ENCODE assay signal across 9 cellular contexts in the genomic region with DNA sequence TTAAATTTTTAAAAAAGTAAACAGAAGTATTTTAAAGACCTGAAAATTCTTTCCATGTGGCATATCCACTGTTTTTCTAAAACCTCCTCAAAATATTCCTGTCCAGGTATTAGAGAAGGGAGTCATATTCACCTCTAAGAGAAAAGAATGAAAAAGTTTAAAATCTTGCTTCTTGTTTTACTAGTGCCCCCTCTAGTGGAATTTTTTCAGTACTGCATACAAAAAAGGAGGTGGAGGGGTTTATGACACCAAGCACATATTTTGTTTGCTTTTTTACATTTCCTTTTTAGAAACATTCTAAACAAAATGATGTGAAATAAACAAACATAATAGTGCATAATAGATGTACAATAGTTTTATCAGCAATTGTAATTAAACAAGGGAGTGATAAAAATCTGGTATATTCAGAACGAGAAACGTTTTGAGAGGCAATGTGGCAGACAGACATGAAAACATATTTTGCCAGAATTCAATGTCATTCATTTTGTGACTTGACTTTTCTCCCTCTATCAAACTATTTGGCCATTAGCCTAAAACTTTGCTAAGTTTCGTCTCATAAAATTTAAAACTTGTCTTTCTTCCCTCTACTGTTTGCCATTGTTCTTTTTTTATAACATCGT.
DNase-seq lines count a peak whose midpoint lies in the region; ATAC-seq, FAIRE-seq and TF ChIP-seq lines count a peak whose summit lies in the region.
"Had no signal": no experiment of that assay in that cellular context is flagged by ENCODE, and none has a peak within 500 bp of the region (broad histone marks: within the 10 kb centered on the region; RNA-seq: fewer than 3 reads in every experiment).

No MANE protein-coding gene starts in this region.

- H3K36me3 ChIP-seq in WERI-Rb-1, result no peaks in the 10 kb centered on the region
- H3K36me3 ChIP-seq in kidney (ENCODE audit: control insufficient read depth in 1 of 2, insufficient read depth in 2 of 2, low read length in 2 of 2), result no peaks in the 10 kb centered on the region

- peak; percentile 60 for TF ChIP-seq CTCF in LNCaP clone FGC (IDR thresholded peaks at IDR 0.05; ENCODE audit: control insufficient read depth, extremely low read depth, insufficient read depth)
- peak; percentile 41; the same call in 1 of the 2 replicates for TF ChIP-seq CTCF in WERI-Rb-1 (IDR thresholded peaks at IDR 0.05; ENCODE audit: low read depth, low read length)
- peak; percentile 50 for TF ChIP-seq CTCF in kidney (IDR thresholded peaks at IDR 0.05; ENCODE audit: borderline replicate concordance, extremely low read depth, insufficient read depth)

- peak; percentile 94 for FAIRE-seq in kidney (lab: Jason Lieb, UNC)

- no peaks in the 10 kb centered on the region for H3K9me3 ChIP-seq in WERI-Rb-1 (ENCODE audit: severe bottlenecking)
- no peaks in the 10 kb centered on the region for H3K9me3 ChIP-seq in kidney (ENCODE audit: control insufficient read depth in 1 of 2, low read length in 2 of 2)

- H3K4me3 ChIP-seq in LNCaP clone FGC (ENCODE audit: low read depth, low read length) (no peak overlapping the region), WERI-Rb-1 (ENCODE audit: low read depth, low read length) (no peak overlapping the region), kidney (ENCODE audit: low read length in 2 of 2) (no peak overlapping the region)

- no peak for ATAC-seq in esophagus mucosa
- ATAC-seq in HG03521 (IDR thresholded peaks at IDR 0.05; ENCODE audit: unreplicated experiment), result no peak
- ATAC-seq: activated naive CD4-positive, alpha-beta T cell treated with anti-CD3 and anti-CD28 coated beads, Interleukin-2, amount 50 U/mL, for 72 hours had no signal

- peaks cover 6% of the 10 kb centered on the region for H3K27me3 ChIP-seq in WERI-Rb-1 (ENCODE audit: insufficient read depth, low read depth, severe bottlenecking)

- DNase-seq in NOMO-1 treated with dmso at 0.1 percent for 144 hours (lab: John Stamatoyannopoulos, UW; ENCODE audit: unreplicated experiment) (peak; percentile 0), NOMO-1 treated with DMSO at 0.1 percent for 48 hours (lab: John Stamatoyannopoulos, UW; ENCODE audit: unreplicated experiment) (no peak), LNCaP clone FGC (ENCODE audit: low read depth) (no peak), WERI-Rb-1 (peak; percentile 12), kidney (no peak)
- DNase-seq in activated effector memory CD4-positive, alpha-beta T cell treated with anti-CD3 and anti-CD28 coated beads, Interleukin-2, amount 50 U/mL, for 16 hours, result no peak

- intact Hi-C loops in kidney (cut with DNase I), result no loop called here

- no peak overlapping the region for H3K9ac ChIP-seq in kidney (ENCODE audit: low read length in 2 of 2)

- H3K4me1 ChIP-seq in kidney (ENCODE audit: control insufficient read depth in 1 of 2, insufficient read depth in 1 of 2, low read depth in 1 of 2, low read length in 2 of 2), result no peaks in the 10 kb centered on the region

- H3K27ac ChIP-seq in WERI-Rb-1, result no peak overlapping the region
- no peak overlapping the region for H3K27ac ChIP-seq in kidney (ENCODE audit: low read depth in 2 of 2, low read length in 2 of 2)

Comparison
In these comparisons a context has a peak if more than half of its experiments do, and no peak if none do; other contexts are left out.
1. DNase-seq: peak in NOMO-1 treated with dmso at 0.1 percent for 144 hours (single experiment) and WERI-Rb-1 (single experiment); none in NOMO-1 treated with DMSO at 0.1 percent for 48 hours (single experiment), LNCaP clone FGC (single experiment), kidney (single experiment) and activated effector memory CD4-positive, alpha-beta T cell treated with anti-CD3 and anti-CD28 coated beads, Interleukin-2, amount 50 U/mL, for 16 hours (single experiment).
2. Peak in every context shown above with its lines, with median percentiles within 50 percentile points of each other: CTCF ChIP-seq.